1 cellular context compared by ENCODE assay signal in genomic region chr19:47492137-47492533, GRCh38.
TF ChIP-seq lines count a peak whose summit lies in the region.

No MANE protein-coding gene starts in this region.

TF ChIP-seq in K562, 482 proteins besides CTCF, POLR2A, EP300 and RAD21:
- TF ChIP-seq POLR2G (IDR thresholded peaks at IDR 0.05; ENCODE audit: low read depth, low read length) (peak; percentile 51), LARP7 (IDR thresholded peaks at IDR 0.05) (no peak), HNRNPL (IDR thresholded peaks at IDR 0.05; ENCODE audit: low read depth, low read length) (0 out of 2 replicates have a peak, but pooled peaks have one; percentile 20), TOE1 (IDR thresholded peaks at IDR 0.05; ENCODE audit: borderline replicate concordance) (no peak), TOE1 (CRISPR knock-in tag; IDR thresholded peaks at IDR 0.05; ENCODE audit: borderline replicate concordance, low read depth) (no peak), RBM22 (IDR thresholded peaks at IDR 0.05; ENCODE audit: low read depth, low read length, poor library complexity, severe bottlenecking) (peak; percentile 31), ARHGAP35 (IDR thresholded peaks at IDR 0.05; ENCODE audit: partially characterized antibody) (no peak)
- TF ChIP-seq, protein P1, sequence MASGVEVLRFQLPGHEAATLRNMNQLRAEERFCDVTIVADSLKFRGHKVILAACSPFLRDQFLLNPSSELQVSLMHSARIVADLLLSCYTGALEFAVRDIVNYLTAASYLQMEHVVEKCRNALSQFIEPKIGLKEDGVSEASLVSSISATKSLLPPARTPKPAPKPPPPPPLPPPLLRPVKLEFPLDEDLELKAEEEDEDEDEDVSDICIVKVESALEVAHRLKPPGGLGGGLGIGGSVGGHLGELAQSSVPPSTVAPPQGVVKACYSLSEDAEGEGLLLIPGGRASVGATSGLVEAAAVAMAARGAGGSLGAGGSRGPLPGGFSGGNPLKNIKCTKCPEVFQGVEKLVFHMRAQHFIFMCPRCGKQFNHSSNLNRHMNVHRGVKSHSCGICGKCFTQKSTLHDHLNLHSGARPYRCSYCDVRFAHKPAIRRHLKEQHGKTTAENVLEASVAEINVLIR (CRISPR knock-in tag; IDR thresholded peaks at IDR 0.05), result no peak
- TF ChIP-seq, protein P2, sequence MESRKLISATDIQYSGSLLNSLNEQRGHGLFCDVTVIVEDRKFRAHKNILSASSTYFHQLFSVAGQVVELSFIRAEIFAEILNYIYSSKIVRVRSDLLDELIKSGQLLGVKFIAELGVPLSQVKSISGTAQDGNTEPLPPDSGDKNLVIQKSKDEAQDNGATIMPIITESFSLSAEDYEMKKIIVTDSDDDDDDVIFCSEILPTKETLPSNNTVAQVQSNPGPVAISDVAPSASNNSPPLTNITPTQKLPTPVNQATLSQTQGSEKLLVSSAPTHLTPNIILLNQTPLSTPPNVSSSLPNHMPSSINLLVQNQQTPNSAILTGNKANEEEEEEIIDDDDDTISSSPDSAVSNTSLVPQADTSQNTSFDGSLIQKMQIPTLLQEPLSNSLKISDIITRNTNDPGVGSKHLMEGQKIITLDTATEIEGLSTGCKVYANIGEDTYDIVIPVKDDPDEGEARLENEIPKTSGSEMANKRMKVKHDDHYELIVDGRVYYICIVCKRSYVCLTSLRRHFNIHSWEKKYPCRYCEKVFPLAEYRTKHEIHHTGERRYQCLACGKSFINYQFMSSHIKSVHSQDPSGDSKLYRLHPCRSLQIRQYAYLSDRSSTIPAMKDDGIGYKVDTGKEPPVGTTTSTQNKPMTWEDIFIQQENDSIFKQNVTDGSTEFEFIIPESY (CRISPR knock-in tag; IDR thresholded peaks at IDR 0.05), result peak; percentile 60; the same call in 1 of the 2 replicates
